Comparison of ENCODE assay signal across 8 cellular contexts in genomic region chr6:87702589-87702945, GRCh38. TPM values are rescaled to one million over a fixed set of nuclear protein-coding genes. Genes with fewer than 3 reads are reported as not detected.
A peak's percentile ranks its signal among the peaks of the same experiment; 100 is the strongest.
DNase-seq lines count a peak whose midpoint lies in the region; ATAC-seq and TF ChIP-seq lines count a peak whose summit lies in the region.

No MANE protein-coding gene starts in this region.

- H3K27me3 ChIP-seq in A673 (replicated peaks; ENCODE audit: insufficient read depth, low read depth, low read length, poor library complexity) = no peaks in the 10 kb centered on the region
- no peaks in the 10 kb centered on the region for H3K27me3 ChIP-seq in SK-N-SH (ENCODE audit: insufficient read depth)
- no peaks in the 10 kb centered on the region for H3K27me3 ChIP-seq in esophagus (ENCODE audit: control insufficient read depth in 1 of 2, insufficient read depth in 2 of 2, low read length in 2 of 2)
- no peaks in the 10 kb centered on the region for H3K27me3 ChIP-seq in osteoblast (ENCODE audit: insufficient read depth, low read length)

- BruUV-seq in A673 (replicated peaks; lab: Mats Ljungman, UMichigan) = TSS peak; percentile 82

- TF ChIP-seq RAD21 in SK-N-SH (IDR thresholded peaks at IDR 0.05; ENCODE audit: low read length) = no peak

- H3K4me3 ChIP-seq in A673 (ENCODE audit: low read depth, low read length, poor library complexity, severe bottlenecking) = peak overlapping the region; percentile 94
- H3K4me3 ChIP-seq in SK-N-SH (ENCODE audit: low read depth in 2 of 2, low read length in 1 of 2) = peak overlapping the region; percentile 61 to 93
- peak overlapping the region; percentile 31 to 100 for H3K4me3 ChIP-seq in esophagus (ENCODE audit: low read depth in 1 of 2, low read length in 2 of 2)
- H3K4me3 ChIP-seq in osteoblast (ENCODE audit: insufficient read depth, low read length) = peak overlapping the region; percentile 98

- TF ChIP-seq EP300 in SK-N-SH (IDR thresholded peaks at IDR 0.05; ENCODE audit: borderline replicate concordance in 1 of 2, low read depth in 1 of 2, low read length in 1 of 2) = no peak; a peak in 1 of 4 replicates

- H3K9me3 ChIP-seq in A673 (ENCODE audit: low read depth, low read length, poor library complexity, severe bottlenecking) (no peaks in the 10 kb centered on the region), SK-N-SH (no peaks in the 10 kb centered on the region), esophagus (ENCODE audit: control insufficient read depth in 2 of 2, insufficient read depth in 1 of 2, low read depth in 1 of 2, low read length in 1 of 2) (no peaks in the 10 kb centered on the region), osteoblast (ENCODE audit: low read depth, low read length) (no peaks in the 10 kb centered on the region)

- H3K27ac ChIP-seq in A673 (ENCODE audit: low read depth, low read length, poor library complexity, severe bottlenecking) (peak overlapping the region; percentile 96), SK-N-SH (ENCODE audit: low read depth in 2 of 2, low read length in 1 of 2) (peak overlapping the region; percentile 92 to 97), esophagus (ENCODE audit: low read depth in 2 of 2, low read length in 1 of 2) (peak overlapping the region; percentile 33 to 75), osteoblast (ENCODE audit: low read depth, low read length) (peak overlapping the region; percentile 78)

- ATAC-seq in GM18867 (IDR thresholded peaks at IDR 0.05; ENCODE audit: unreplicated experiment) = peak; percentile 16
- peak; percentile 12 for ATAC-seq in HG03565 (IDR thresholded peaks at IDR 0.05; ENCODE audit: unreplicated experiment)

- H2AFZ ChIP-seq in SK-N-SH (ENCODE audit: low read depth) (peak overlapping the region; percentile 75), osteoblast (ENCODE audit: low read length) (peak overlapping the region; percentile 89)

- DNase-seq in A673 (ENCODE audit: low spot score) (peak; percentile 73), SK-N-SH (peak; percentile 44), osteoblast (ENCODE audit: insufficient read length, low spot score, missing footprints) (no peak), amygdala (lab: John Stamatoyannopoulos, UW) (no peak), OCI-M1 (lab: John Stamatoyannopoulos, UW) (no peak)

- WGBS in SK-N-SH (ENCODE audit: low lambda C conversion rate) = 3% methylated on average over 7 of the region's 7 CpGs
- 2% methylated on average over 7 of the region's 7 CpGs for WGBS in esophagus, 2 donors

- H3K36me3 ChIP-seq in A673 (ENCODE audit: insufficient read depth, low read length, poor library complexity, severe bottlenecking) = no peaks in the 10 kb centered on the region
- H3K36me3 ChIP-seq in SK-N-SH (replicated peaks in 1 of 2; ENCODE audit: control insufficient read depth in 1 of 2, insufficient read depth in 2 of 2, low read length in 1 of 2) = no peaks in the 10 kb centered on the region
- no peaks in the 10 kb centered on the region for H3K36me3 ChIP-seq in esophagus (ENCODE audit: control insufficient read depth in 2 of 2, insufficient read depth in 2 of 2, low read length in 1 of 2)
- H3K36me3 ChIP-seq in osteoblast (ENCODE audit: insufficient read depth, low read length) = no peaks in the 10 kb centered on the region

- peak overlapping the region; percentile 56 for H3K4me2 ChIP-seq in SK-N-SH
- H3K4me2 ChIP-seq in osteoblast (ENCODE audit: insufficient read depth, low read length) = peak overlapping the region; percentile 92

- no peaks in the 10 kb centered on the region for H3K9me2 ChIP-seq in SK-N-SH

- peaks cover 31% of the 10 kb centered on the region for H4K20me1 ChIP-seq in SK-N-SH (ENCODE audit: insufficient read depth)
- peaks cover 35% of the 10 kb centered on the region for H4K20me1 ChIP-seq in osteoblast (ENCODE audit: insufficient read depth, low read length)

- H3K79me2 ChIP-seq in SK-N-SH (ENCODE audit: insufficient read depth) = peaks cover 44% of the 10 kb centered on the region
- peaks cover 45% of the 10 kb centered on the region for H3K79me2 ChIP-seq in osteoblast (ENCODE audit: insufficient read depth, low read length)

- peak overlapping the region; percentile 63; the same call in 1 of the 2 replicates for H3K9ac ChIP-seq in SK-N-SH

- TF ChIP-seq CTCF in A673 (conservative IDR thresholded peaks at IDR 0.05; ENCODE audit: low read depth, low read length) = no peak
- TF ChIP-seq CTCF in SK-N-SH (IDR thresholded peaks at IDR 0.05) = no peak
- TF ChIP-seq CTCF in osteoblast (IDR thresholded peaks at IDR 0.05; ENCODE audit: extremely low read depth, low read depth, low read length) = no peak

- POLR2A ChIA-PET in A673 (lab: Charles Lee; ENCODE audit: low non-redundant PET) (no interaction called here), SK-N-SH (lab: Yijun Ruan, JAX) (interaction anchor here (0.5 to 1.8 kb wide), 3 partner anchors 21 to 136 kb away, joined by 3 to 12 read pairs (median 3); no protein-coding TSS in a partner anchor)

- intact Hi-C loops in A673 (cut with micrococcal nuclease; ENCODE audit: unreplicated experiment) = loop anchor here (5.0 to 10.0 kb wide), 2 partner anchors 110 to 228 kb away; partner anchors contain the start of genes ORC3 and SLC35A1

- peaks cover 56% of the 10 kb centered on the region for H3F3A ChIP-seq in SK-N-SH (replicated peaks; ENCODE audit: insufficient read depth)

- H3K4me1 ChIP-seq in A673 (ENCODE audit: insufficient read depth, low read length, poor library complexity, severe bottlenecking) (peaks cover 15% of the 10 kb centered on the region), SK-N-SH (ENCODE audit: control insufficient read depth in 1 of 2, insufficient read depth in 2 of 2, low read depth in 1 of 2, low read length in 1 of 2) (peaks cover 4 to 16% of the 10 kb centered on the region in 2 experiments), esophagus (ENCODE audit: control insufficient read depth in 2 of 2, insufficient read depth in 2 of 2, low read length in 1 of 2) (no peaks in the 10 kb centered on the region), osteoblast (ENCODE audit: insufficient read depth, low read length) (peaks cover 29% of the 10 kb centered on the region)

- CTCF ChIA-PET in A673 (lab: Charles Lee) = no interaction called here
- CTCF ChIA-PET in SK-N-SH (lab: Yijun Ruan, JAX) = interaction anchor here (0.8 to 1.0 kb wide), 5 partner anchors 11 to 96 kb away, joined by 3 to 4 read pairs (median 3); no protein-coding TSS in a partner anchor

TF ChIP-seq in SK-N-SH, 30 proteins besides CTCF, POLR2A, EP300 and RAD21:
- no peak for TF ChIP-seq JUND (IDR thresholded peaks at IDR 0.05)
- TF ChIP-seq RFX5 (IDR thresholded peaks at IDR 0.05; ENCODE audit: low read length) = no peak
- TF ChIP-seq GATA2 (CRISPR knock-in tag; IDR thresholded peaks at IDR 0.05) = 0 out of 2 replicates have a peak, but pooled peaks have one; percentile 7
- no peak for TF ChIP-seq USF1 (IDR thresholded peaks at IDR 0.05; ENCODE audit: borderline replicate concordance, low read depth)
- TF ChIP-seq MXI1 (IDR thresholded peaks at IDR 0.05; ENCODE audit: low read depth, low read length) = 0 out of 2 replicates have a peak, but pooled peaks have one; percentile 1
- no peak for TF ChIP-seq TAF1 (IDR thresholded peaks at IDR 0.05; ENCODE audit: borderline replicate concordance, low read depth, low read length)
- TF ChIP-seq NFIC (IDR thresholded peaks at IDR 0.05; ENCODE audit: borderline replicate concordance) = no peak
- no peak for TF ChIP-seq USF2 (IDR thresholded peaks at IDR 0.05; ENCODE audit: borderline replicate concordance, low read depth, low read length)

RNA-seq across cellular contexts. Expression of gene AKIRIN2, which starts 0.5 kb away (rescaled TPM):
- total RNA-seq in A673 (2021) (66.7 and 68.9 TPM in 2 replicates), osteoblast (15.2 and 18.3 TPM in 2 replicates)
- polyA plus RNA-seq in SK-N-SH (2012; rRNA removed) (12.3 and 19.0 TPM in 2 replicates), esophagus (10 to 100 TPM; 24.1 to 29.6 TPM)
- 28.5 and 31.7 TPM in 2 replicates for polyA plus RNA-seq in SK-N-SH (2012; cell fraction: cytosol; rRNA removed)
- polyA plus RNA-seq in SK-N-SH (2012; cell fraction: nucleus; rRNA removed) = 22.4 and 25.4 TPM in 2 replicates

Comparison
In these comparisons a context has a peak if more than half of its experiments do, and no peak if none do; other contexts are left out.
1. DNase-seq: peak in A673 (single experiment) and SK-N-SH (single experiment); none in osteoblast (single experiment), amygdala (0 of 56) and OCI-M1 (single experiment).
2. Peak in every context shown above with its lines, with median percentiles within 50 percentile points of each other: H3K27ac ChIP-seq and H3K4me3 ChIP-seq.